1 cellular context compared by ENCODE assay signal in genomic region chr1:161054805-161055204, GRCh38.
TF ChIP-seq lines count a peak whose summit lies in the region.

No MANE protein-coding gene starts in this region.

TF ChIP-seq in H1, 55 proteins besides CTCF, POLR2A, EP300 and RAD21:
- TF ChIP-seq CHD1 (IDR thresholded peaks at IDR 0.05; ENCODE audit: low read depth, low read length) (no peak), PHF8 (conservative IDR thresholded peaks at IDR 0.05; ENCODE audit: low read depth, low read length) (no peak), TCF12 (IDR thresholded peaks at IDR 0.05; ENCODE audit: low read depth, low read length) (no peak), HDAC2 (IDR thresholded peaks at IDR 0.05; ENCODE audit: borderline replicate concordance in 1 of 2, low read depth in 2 of 2, low read length in 2 of 2) (no peak), GTF2F1 (IDR thresholded peaks at IDR 0.05; ENCODE audit: borderline replicate concordance, low read depth, low read length) (no peak), SIX5 (IDR thresholded peaks at IDR 0.05; ENCODE audit: low read depth, low read length) (no peak), KDM1A (IDR thresholded peaks at IDR 0.05; ENCODE audit: borderline replicate concordance, low read length) (no peak), CBX5 (IDR thresholded peaks at IDR 0.05; ENCODE audit: low read depth, low read length) (no peak), SAP30 (IDR thresholded peaks at IDR 0.05; ENCODE audit: insufficient read depth, insufficient replicate concordance, low read length) (no peak), FOSL1 (IDR thresholded peaks at IDR 0.05; ENCODE audit: insufficient read depth, low read depth, low read length) (no peak), TAF7 (optimal IDR thresholded peaks at IDR 0.05; ENCODE audit: borderline replicate concordance, low read depth, low read length) (no peak), CHD2 (IDR thresholded peaks at IDR 0.05; ENCODE audit: low read length) (no peak), TAF1 (IDR thresholded peaks at IDR 0.05; ENCODE audit: low read depth, low read length) (no peak)
